ENCODE assay signal across 1 cellular context in genomic region chr5:173917788-173918786, GRCh38.
A peak's percentile ranks its signal among the peaks of the same experiment; 100 is the strongest.
TF ChIP-seq lines count a peak whose summit lies in the region.

No MANE protein-coding gene starts in this region.

TF ChIP-seq in K562, 482 proteins besides CTCF, POLR2A, EP300 and RAD21 (continued from another document and continues in another):
- TF ChIP-seq MGA (IDR thresholded peaks at IDR 0.05) = no peak; the same call in 1 of the 2 replicates
- peak; percentile 4; the same call in 1 of the 2 replicates for TF ChIP-seq ELF4 (CRISPR knock-in tag; IDR thresholded peaks at IDR 0.05)
- TF ChIP-seq MBD2 (IDR thresholded peaks at IDR 0.05; ENCODE audit: borderline replicate concordance, low read depth) = peak; percentile 95
- TF ChIP-seq MEF2A (IDR thresholded peaks at IDR 0.05; ENCODE audit: control insufficient read depth, low read depth, low read length) = no peak
- no peak for TF ChIP-seq HCFC1 (IDR thresholded peaks at IDR 0.05; ENCODE audit: low read depth, low read length)
- TF ChIP-seq ZKSCAN1 (IDR thresholded peaks at IDR 0.05; ENCODE audit: low read depth, low read length) = no peak
- TF ChIP-seq LCOR (CRISPR knock-in tag; IDR thresholded peaks at IDR 0.05) = no peak
- TF ChIP-seq E2F5 (CRISPR knock-in tag; IDR thresholded peaks at IDR 0.05) = no peak
- TF ChIP-seq ZBTB11 (CRISPR knock-in tag; IDR thresholded peaks at IDR 0.05) = no peak
- TF ChIP-seq MTA2 (IDR thresholded peaks at IDR 0.05; ENCODE audit: low read depth) = no peak
- 0 out of 2 replicates have a peak, but pooled peaks have one; percentile 18 for TF ChIP-seq HES1 (IDR thresholded peaks at IDR 0.05; ENCODE audit: low read depth)
- no peak for TF ChIP-seq FOXP1 (CRISPR knock-in tag; IDR thresholded peaks at IDR 0.05)
- TF ChIP-seq CREB1 (IDR thresholded peaks at IDR 0.05) = no peak
- no peak for TF ChIP-seq CREB1 (CRISPR knock-in tag; IDR thresholded peaks at IDR 0.05)
- TF ChIP-seq ETS2 (tag; IDR thresholded peaks at IDR 0.05; ENCODE audit: borderline replicate concordance, poor library complexity, severe bottlenecking) = no peak
- TF ChIP-seq KAT8 (IDR thresholded peaks at IDR 0.05; ENCODE audit: low read depth) = no peak
- TF ChIP-seq SMARCA4 (IDR thresholded peaks at IDR 0.05) = no peak
- no peak for TF ChIP-seq TCF3 (CRISPR knock-in tag; IDR thresholded peaks at IDR 0.05)
- TF ChIP-seq ZNF444 (CRISPR knock-in tag; IDR thresholded peaks at IDR 0.05) = no peak
- TF ChIP-seq RAD51 (IDR thresholded peaks at IDR 0.05; ENCODE audit: borderline replicate concordance, low read depth) = no peak
- TF ChIP-seq UBTF (IDR thresholded peaks at IDR 0.05; ENCODE audit: borderline replicate concordance in 1 of 2, low read depth in 2 of 2, low read length in 2 of 2) = no peak
- no peak for TF ChIP-seq MTA1 (IDR thresholded peaks at IDR 0.05; ENCODE audit: borderline replicate concordance)
- no peak for TF ChIP-seq ZC3H4 (CRISPR knock-in tag; IDR thresholded peaks at IDR 0.05; ENCODE audit: borderline replicate concordance)
- no peak for TF ChIP-seq CBX5 (IDR thresholded peaks at IDR 0.05; ENCODE audit: borderline replicate concordance, low read depth)
- no peak for TF ChIP-seq SNAPC5 (CRISPR knock-in tag; IDR thresholded peaks at IDR 0.05)
- no peak for TF ChIP-seq HNRNPK (IDR thresholded peaks at IDR 0.05; ENCODE audit: low read depth, low read length, poor library complexity, severe bottlenecking)
- no peak for TF ChIP-seq HMGXB4 (CRISPR knock-in tag; IDR thresholded peaks at IDR 0.05)
- peak; percentile 21 to 45 for TF ChIP-seq AFF1 (IDR thresholded peaks at IDR 0.05; ENCODE audit: low read depth in 1 of 2, partially characterized antibody in 2 of 2)
- TF ChIP-seq EP400 (IDR thresholded peaks at IDR 0.05) = peak; percentile 43; the same call in 1 of the 2 replicates
- no peak for TF ChIP-seq PRPF4 (IDR thresholded peaks at IDR 0.05; ENCODE audit: insufficient read depth, low read depth, low read length, poor library complexity, severe bottlenecking)
- TF ChIP-seq HDAC2 (IDR thresholded peaks at IDR 0.05) = peak; percentile 45; the same call in 1 of the 2 replicates
- TF ChIP-seq KLF10 (CRISPR knock-in tag; IDR thresholded peaks at IDR 0.05) = no peak
